Comparison of ENCODE assay signal across 12 cellular contexts in genomic region chr7:40758590-40758989, GRCh38.
"Had no signal": no experiment of that assay in that cellular context is flagged by ENCODE, and none has a peak within 500 bp of the region (broad histone marks: within the 10 kb centered on the region; RNA-seq: fewer than 3 reads in every experiment).

No MANE protein-coding gene starts in this region.

- H3K27me3 ChIP-seq: breast epithelium had no signal

- H3K4me1 ChIP-seq: breast epithelium had no signal

- ATAC-seq: activated naive CD4-positive, alpha-beta T cell treated with anti-CD3 and anti-CD28 coated beads, Interleukin-2, amount 50 U/mL, for 72 hours; activated T-cell treated with anti-CD3 and anti-CD28 coated beads, Interleukin-2, amount 50 U/mL, for 4 hours had no signal

- H3K36me3 ChIP-seq: breast epithelium had no signal

- H3K4me3 ChIP-seq: breast epithelium, dorsolateral prefrontal cortex had no signal

- H3K27ac ChIP-seq: breast epithelium had no signal

- H3K9me3 ChIP-seq: breast epithelium had no signal

- FAIRE-seq: islet of Langerhans had no signal

- DNase-seq: activated CD4-positive, alpha-beta memory T cell treated with anti-CD3 and anti-CD28 coated beads for 36 hours; activated effector memory CD4-positive, alpha-beta T cell treated with anti-CD3 and anti-CD28 coated beads, Interleukin-2, amount 50 U/mL, for 16 hours; activated T-cell treated with anti-CD3 and anti-CD28 coated beads, Interleukin-2, amount 50 U/mL, for 4 hours; anterior cingulate cortex; dorsolateral prefrontal cortex; glutamatergic neuron; stimulated activated CD4-positive, alpha-beta T cell treated with anti-CD3 and anti-CD28 coated beads, Interleukin-4, amount 100 ng/mL, for 1 hour; stimulated activated CD8-positive, alpha-beta memory T cell treated with anti-CD3 and anti-CD28 coated beads, Interleukin-4, amount 100 ng/mL, for 48 hours; T-helper 2 cell had no signal
